ENCODE assay signal across 8 cellular contexts in genomic region chr12:16605666-16606116, GRCh38. TPM values are rescaled to one million over a fixed set of nuclear protein-coding genes. Genes with fewer than 3 reads are reported as not detected.
DNase-seq lines count a peak whose midpoint lies in the region; ATAC-seq and TF ChIP-seq lines count a peak whose summit lies in the region.

No MANE protein-coding gene starts in this region.

- H3K4me3 Mint-ChIP-seq in activated CD4-positive, alpha-beta memory T cell treated with anti-CD3 and anti-CD28 coated beads, Interleukin-2, amount 10 ng/mL, durations not matched to agents 7 days and 5 days = no peak overlapping the region

- H3K4me1 Mint-ChIP-seq in activated CD4-positive, alpha-beta memory T cell treated with anti-CD3 and anti-CD28 coated beads, Interleukin-2, amount 10 ng/mL, durations not matched to agents 7 days and 5 days = peaks cover 2% of the 10 kb centered on the region

- DNase-seq in GM03348 (ENCODE audit: low spot score) (peak; percentile 26), NCI-H1417 treated with DMSO at 0.1 percent for 48 hours (lab: John Stamatoyannopoulos, UW) (peak; percentile 90), brain microvascular endothelial cell (no peak), right lobe of liver (no peak), AG08395 (ENCODE audit: low spot score) (no peak)
- no peak for DNase-seq in activated CD4-positive, alpha-beta memory T cell treated with anti-CD3 and anti-CD28 coated beads, Interleukin-2, amount 10 ng/mL, durations not matched to agents 7 days and 5 days

- no peaks in the 10 kb centered on the region for H3K36me3 ChIP-seq in brain microvascular endothelial cell (replicated peaks)
- no peaks in the 10 kb centered on the region for H3K36me3 ChIP-seq in right lobe of liver

- H3K27me3 Mint-ChIP-seq in activated CD4-positive, alpha-beta memory T cell treated with anti-CD3 and anti-CD28 coated beads, Interleukin-2, amount 10 ng/mL, durations not matched to agents 7 days and 5 days = peaks cover 39% of the 10 kb centered on the region

- in situ Hi-C loops in brain microvascular endothelial cell (cut with HindIII; ENCODE audit: low pct_ligation_motif_present, low sequenced_read_pairs) = no loop called here

- intact Hi-C loops in right lobe of liver (cut with DNase I) = no loop called here

- no peak overlapping the region for H3K27ac Mint-ChIP-seq in activated CD4-positive, alpha-beta memory T cell treated with anti-CD3 and anti-CD28 coated beads, Interleukin-2, amount 10 ng/mL, durations not matched to agents 7 days and 5 days

- POLR2A ChIA-PET in activated CD4-positive, alpha-beta memory T cell treated with anti-CD3 and anti-CD28 coated beads, Interleukin-2, amount 10 ng/mL, durations not matched to agents 7 days and 5 days (lab: Charles Lee) = no interaction called here

- H3K27me3 ChIP-seq in brain microvascular endothelial cell (replicated peaks) (peaks cover 22% of the 10 kb centered on the region), right lobe of liver (no peaks in the 10 kb centered on the region)

- no peak overlapping the region for H3K27ac ChIP-seq in brain microvascular endothelial cell
- H3K27ac ChIP-seq in right lobe of liver = no peak overlapping the region

- H3K4me3 ChIP-seq in brain microvascular endothelial cell (ENCODE audit: low read depth, low read length) (peak overlapping the region; percentile 54), right lobe of liver (peak overlapping the region; percentile 14 to 38 (median 35))

- H3K9me3 ChIP-seq in right lobe of liver = no peaks in the 10 kb centered on the region

- H3K9me3 Mint-ChIP-seq in activated CD4-positive, alpha-beta memory T cell treated with anti-CD3 and anti-CD28 coated beads, Interleukin-2, amount 10 ng/mL, durations not matched to agents 7 days and 5 days = no peaks in the 10 kb centered on the region

- peaks cover 0 to 14% (median 4%) of the 10 kb centered on the region in 4 donors for H3K4me1 ChIP-seq in right lobe of liver

- TF ChIP-seq POLR2A in right lobe of liver (IDR thresholded peaks at IDR 0.05) = no peak

- CTCF ChIA-PET in activated CD4-positive, alpha-beta memory T cell treated with anti-CD3 and anti-CD28 coated beads, Interleukin-2, amount 10 ng/mL, durations not matched to agents 7 days and 5 days (lab: Charles Lee) = no interaction called here

- TF ChIP-seq CTCF in brain microvascular endothelial cell (IDR thresholded peaks at IDR 0.05; ENCODE audit: low read depth, low read length, missing control alignments) (no peak), right lobe of liver (IDR thresholded peaks at IDR 0.05) (no peak)

- WGBS in right lobe of liver (ENCODE audit: insufficient coverage, low coverage, low lambda C conversion rate, missing lambda C conversion rate) = 1% methylated on average over 21 of the region's 23 CpGs

- no peaks in the 10 kb centered on the region for H3K36me3 Mint-ChIP-seq in activated CD4-positive, alpha-beta memory T cell treated with anti-CD3 and anti-CD28 coated beads, Interleukin-2, amount 10 ng/mL, durations not matched to agents 7 days and 5 days (ENCODE audit: low read depth)

- ATAC-seq in right lobe of liver (peak; percentile 23 to 42 (median 40)), HG02938 (IDR thresholded peaks at IDR 0.05; ENCODE audit: unreplicated experiment) (no peak), HG03159 (IDR thresholded peaks at IDR 0.05; ENCODE audit: unreplicated experiment) (no peak)

RNA-seq across cellular contexts. Expression of gene LMO3, which starts 0.3 kb away (rescaled TPM):
- total RNA-seq in right lobe of liver = 1 to 10 TPM in 1 of 6 experiments, not detected in 5; 1.3 TPM
- total RNA-seq in activated CD4-positive, alpha-beta memory T cell treated with anti-CD3 and anti-CD28 coated beads, Interleukin-2, amount 10 ng/mL, durations not matched to agents 7 days and 5 days = not detected

Comparison
In these comparisons a context has a peak if more than half of its experiments do, and no peak if none do; other contexts are left out.
1. DNase-seq: peak in GM03348 (single experiment) and NCI-H1417 treated with DMSO at 0.1 percent for 48 hours (single experiment); none in brain microvascular endothelial cell (single experiment), right lobe of liver (0 of 3), activated CD4-positive, alpha-beta memory T cell treated with anti-CD3 and anti-CD28 coated beads, Interleukin-2, amount 10 ng/mL, durations not matched to agents 7 days and 5 days (single experiment) and AG08395 (single experiment).
2. ATAC-seq: peak in right lobe of liver (4 of 4); none in HG02938 (single experiment) and HG03159 (single experiment).